8 cellular contexts compared by ENCODE assay signal in genomic region chr2:67650292-67651133, GRCh38.
DNase-seq lines count a peak whose midpoint lies in the region; ATAC-seq and TF ChIP-seq lines count a peak whose summit lies in the region.

No MANE protein-coding gene starts in this region.

- no peaks in the 10 kb centered on the region for H3K36me3 ChIP-seq in GM06990 (ENCODE audit: control insufficient read depth, insufficient read depth, low read length)

- peak; percentile 24 for TF ChIP-seq CTCF in GM06990 (IDR thresholded peaks at IDR 0.05; ENCODE audit: insufficient read depth, low read length, poor library complexity, severe bottlenecking)
- TF ChIP-seq CTCF in omental fat pad (IDR thresholded peaks at IDR 0.05), result peak in 2 of 3 donors; percentile 24 to 33

- H3K4me3 ChIP-seq in GM06990 (replicated peaks; ENCODE audit: low read depth, low read length), result no peak overlapping the region

- peak; percentile 96 for ATAC-seq in omental fat pad (ENCODE audit: low FRiP score)
- ATAC-seq in GM21619 (IDR thresholded peaks at IDR 0.05; ENCODE audit: unreplicated experiment), result no peak
- ATAC-seq in HG03469 (IDR thresholded peaks at IDR 0.05; ENCODE audit: unreplicated experiment), result no peak

- no peaks in the 10 kb centered on the region for H3K27me3 ChIP-seq in GM06990 (replicated peaks; ENCODE audit: control insufficient read depth, insufficient read depth, low read length)

- DNase-seq in GM06990 (ENCODE audit: extremely low read depth, insufficient read length) (no peak), KG1 (lab: John Stamatoyannopoulos, UW) (peak; percentile 14), UCSD-AML1 (lab: John Stamatoyannopoulos, UW; ENCODE audit: unreplicated experiment) (peak; percentile 20), globus pallidus (ENCODE audit: low spot score) (peak; percentile 51), omental fat pad (ENCODE audit: low spot score) (peak; percentile 61)
- no peak for DNase-seq in activated CD8-positive, alpha-beta memory T cell treated with anti-CD3 and anti-CD28 coated beads, Interleukin-2, amount 50 U/mL, for 48 hours

Comparison
In these comparisons a context has a peak if more than half of its experiments do, and no peak if none do; other contexts are left out.
1. DNase-seq: peak in KG1 (single experiment), UCSD-AML1 (single experiment), globus pallidus (single experiment) and omental fat pad (single experiment); none in GM06990 (single experiment) and activated CD8-positive, alpha-beta memory T cell treated with anti-CD3 and anti-CD28 coated beads, Interleukin-2, amount 50 U/mL, for 48 hours (single experiment).